ENCODE assay signal across 1 cellular context in the genomic region with DNA sequence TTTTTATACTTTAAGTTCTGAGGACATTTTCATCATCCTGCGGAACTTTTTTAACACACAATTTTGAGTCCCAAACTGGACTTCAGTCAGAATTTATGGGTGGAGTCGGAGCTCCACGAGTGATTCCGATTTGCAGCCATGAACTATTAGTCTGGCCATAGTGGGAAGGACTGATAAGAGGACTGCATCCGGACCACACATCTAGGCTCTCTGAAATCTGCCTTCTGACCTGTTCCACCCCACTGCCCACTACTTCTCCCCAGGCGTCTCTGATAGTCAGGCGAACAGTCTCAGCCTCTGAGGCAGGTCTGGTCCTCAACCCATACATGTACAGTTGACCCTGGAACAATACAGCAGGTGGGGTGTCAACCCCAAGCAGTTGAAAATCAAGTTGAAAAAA.
TF ChIP-seq lines count a peak whose summit lies in the region.

No MANE protein-coding gene starts in this region.

TF ChIP-seq in HepG2, 621 proteins besides CTCF, POLR2A, EP300 and RAD21 (continued from another document):
- TF ChIP-seq, protein P1, sequence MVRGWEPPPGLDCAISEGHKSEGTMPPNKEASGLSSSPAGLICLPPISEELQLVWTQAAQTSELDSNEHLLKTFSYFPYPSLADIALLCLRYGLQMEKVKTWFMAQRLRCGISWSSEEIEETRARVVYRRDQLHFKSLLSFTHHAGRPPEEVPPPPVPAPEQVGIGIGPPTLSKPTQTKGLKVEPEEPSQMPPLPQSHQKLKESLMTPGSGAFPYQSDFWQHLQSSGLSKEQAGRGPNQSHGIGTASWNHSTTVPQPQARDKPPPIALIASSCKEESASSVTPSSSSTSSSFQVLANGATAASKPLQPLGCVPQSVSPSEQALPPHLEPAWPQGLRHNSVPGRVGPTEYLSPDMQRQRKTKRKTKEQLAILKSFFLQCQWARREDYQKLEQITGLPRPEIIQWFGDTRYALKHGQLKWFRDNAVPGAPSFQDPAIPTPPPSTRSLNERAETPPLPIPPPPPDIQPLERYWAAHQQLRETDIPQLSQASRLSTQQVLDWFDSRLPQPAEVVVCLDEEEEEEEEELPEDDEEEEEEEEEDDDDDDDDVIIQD (CRISPR knock-in tag; IDR thresholded peaks at IDR 0.05; ENCODE audit: low read depth) = no peak
- TF ChIP-seq ERF (CRISPR knock-in tag; IDR thresholded peaks at IDR 0.05) (no peak), IRF2 (CRISPR knock-in tag; IDR thresholded peaks at IDR 0.05) (no peak), HMGA1 (CRISPR knock-in tag; conservative IDR thresholded peaks at IDR 0.05) (no peak), NFE2L1 (CRISPR knock-in tag; IDR thresholded peaks at IDR 0.05; ENCODE audit: borderline replicate concordance) (no peak), DMAP1 (CRISPR knock-in tag; IDR thresholded peaks at IDR 0.05) (no peak), ZNF326 (CRISPR knock-in tag; IDR thresholded peaks at IDR 0.05; ENCODE audit: borderline replicate concordance) (no peak), ZNF543 (CRISPR knock-in tag; IDR thresholded peaks at IDR 0.05) (no peak), CBX1 (IDR thresholded peaks at IDR 0.05; ENCODE audit: low read depth) (no peak), TSC22D2 (CRISPR knock-in tag; IDR thresholded peaks at IDR 0.05; ENCODE audit: borderline replicate concordance) (no peak), ZBTB20 (CRISPR knock-in tag; IDR thresholded peaks at IDR 0.05; ENCODE audit: borderline replicate concordance, low read depth) (no peak)
- TF ChIP-seq, protein P2, sequence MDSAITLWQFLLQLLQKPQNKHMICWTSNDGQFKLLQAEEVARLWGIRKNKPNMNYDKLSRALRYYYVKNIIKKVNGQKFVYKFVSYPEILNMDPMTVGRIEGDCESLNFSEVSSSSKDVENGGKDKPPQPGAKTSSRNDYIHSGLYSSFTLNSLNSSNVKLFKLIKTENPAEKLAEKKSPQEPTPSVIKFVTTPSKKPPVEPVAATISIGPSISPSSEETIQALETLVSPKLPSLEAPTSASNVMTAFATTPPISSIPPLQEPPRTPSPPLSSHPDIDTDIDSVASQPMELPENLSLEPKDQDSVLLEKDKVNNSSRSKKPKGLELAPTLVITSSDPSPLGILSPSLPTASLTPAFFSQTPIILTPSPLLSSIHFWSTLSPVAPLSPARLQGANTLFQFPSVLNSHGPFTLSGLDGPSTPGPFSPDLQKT (CRISPR knock-in tag; IDR thresholded peaks at IDR 0.05; ENCODE audit: borderline replicate concordance) = no peak
- TF ChIP-seq, protein P3, sequence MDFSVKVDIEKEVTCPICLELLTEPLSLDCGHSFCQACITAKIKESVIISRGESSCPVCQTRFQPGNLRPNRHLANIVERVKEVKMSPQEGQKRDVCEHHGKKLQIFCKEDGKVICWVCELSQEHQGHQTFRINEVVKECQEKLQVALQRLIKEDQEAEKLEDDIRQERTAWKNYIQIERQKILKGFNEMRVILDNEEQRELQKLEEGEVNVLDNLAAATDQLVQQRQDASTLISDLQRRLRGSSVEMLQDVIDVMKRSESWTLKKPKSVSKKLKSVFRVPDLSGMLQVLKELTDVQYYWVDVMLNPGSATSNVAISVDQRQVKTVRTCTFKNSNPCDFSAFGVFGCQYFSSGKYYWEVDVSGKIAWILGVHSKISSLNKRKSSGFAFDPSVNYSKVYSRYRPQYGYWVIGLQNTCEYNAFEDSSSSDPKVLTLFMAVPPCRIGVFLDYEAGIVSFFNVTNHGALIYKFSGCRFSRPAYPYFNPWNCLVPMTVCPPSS (IDR thresholded peaks at IDR 0.05) = no peak
TF ChIP-seq in HepG2: peak in this region for 0.
